1 cellular context compared by ENCODE assay signal in the genomic region with DNA sequence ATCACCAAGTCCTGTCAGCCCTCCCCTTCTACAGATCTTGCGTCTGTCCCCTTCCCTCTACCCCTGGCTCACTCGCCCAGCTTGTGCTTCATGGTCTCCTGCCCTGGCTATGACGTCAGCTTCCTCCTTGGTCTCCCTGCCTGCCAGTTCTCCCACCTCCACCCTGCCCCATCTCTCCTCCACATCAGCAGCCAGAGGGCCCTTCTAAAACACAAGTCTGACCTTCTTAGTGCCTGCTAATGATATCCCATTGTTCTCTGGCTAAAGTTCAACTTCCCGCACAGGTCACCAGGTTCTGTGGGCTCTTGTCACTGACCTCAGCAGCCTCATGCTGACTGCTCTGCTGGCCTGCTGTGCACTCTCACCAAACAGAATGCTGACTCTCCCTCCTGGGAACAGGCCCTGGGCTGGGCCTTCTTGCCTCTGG.
A peak's percentile ranks its signal among the peaks of the same experiment; 100 is the strongest.
TF ChIP-seq lines count a peak whose summit lies in the region.

No MANE protein-coding gene starts in this region.

TF ChIP-seq in GM12878, 131 proteins besides CTCF, POLR2A, EP300 and RAD21:
- peak; percentile 46; the same call in 1 of the 2 replicates for TF ChIP-seq ATF7 (IDR thresholded peaks at IDR 0.05; ENCODE audit: low read depth)
- no peak for TF ChIP-seq BRCA1 (IDR thresholded peaks at IDR 0.05; ENCODE audit: low read depth, low read length)
- peak; percentile 34; the same call in 1 of the 2 replicates for TF ChIP-seq CREM (IDR thresholded peaks at IDR 0.05; ENCODE audit: low read depth)
- no peak for TF ChIP-seq NR2C2 (IDR thresholded peaks at IDR 0.05; ENCODE audit: borderline replicate concordance, control insufficient read depth, insufficient read length, low read depth)
TF ChIP-seq in GM12878: peak in this region for 2.
